ENCODE assay signal across 30 cellular contexts in the genomic region with DNA sequence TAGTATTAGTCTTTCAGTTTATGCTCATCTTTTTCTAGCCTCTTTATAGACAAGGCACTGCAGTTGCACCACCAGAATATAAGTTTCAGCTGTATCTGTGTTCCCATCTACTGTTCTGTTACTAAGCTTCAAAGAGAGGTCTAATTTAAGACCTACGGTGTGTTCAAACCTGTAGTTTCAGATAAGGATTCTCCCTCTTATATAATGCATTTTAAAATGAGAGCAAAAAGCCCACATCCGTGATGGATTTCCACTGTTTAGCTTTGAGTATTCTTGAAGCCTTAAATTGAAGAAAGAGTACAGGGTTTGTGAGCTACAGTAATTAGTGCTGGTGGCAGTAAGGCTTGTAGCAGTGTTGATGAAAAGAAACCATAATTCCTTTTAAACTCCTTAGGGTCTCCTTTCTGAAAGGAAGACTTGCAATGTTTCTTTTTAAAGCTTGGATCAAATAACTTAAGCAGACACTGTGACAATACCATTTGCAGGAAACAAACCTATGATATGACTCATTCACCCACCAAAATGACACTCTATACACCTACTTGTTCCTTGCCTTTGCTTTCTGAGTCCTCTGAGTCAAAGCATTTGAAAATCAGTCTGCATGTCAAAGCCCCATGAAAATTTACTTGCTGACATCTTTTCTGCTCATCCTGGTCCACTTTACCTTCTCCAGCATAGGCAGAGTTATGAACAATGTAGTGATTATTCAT.
DNase-seq lines count a peak whose midpoint lies in the region; FAIRE-seq and TF ChIP-seq lines count a peak whose summit lies in the region.
"Had no signal": no experiment of that assay in that cellular context is flagged by ENCODE, and none has a peak within 500 bp of the region (broad histone marks: within the 10 kb centered on the region; RNA-seq: fewer than 3 reads in every experiment).

No MANE protein-coding gene starts in this region.

- H3K27me3 ChIP-seq in astrocyte (ENCODE audit: insufficient read depth, low read length), result no peaks in the 10 kb centered on the region
- no peaks in the 10 kb centered on the region for H3K27me3 ChIP-seq in stomach
- H3K27me3 ChIP-seq: BLaER1 treated with 17β-estradiol and CSF1 and Interleukin-3, amounts not matched to agents 10 nM and 100 nM; SJSA1 had no signal

- H3K4me1 ChIP-seq in astrocyte (ENCODE audit: insufficient read depth, low read length) (no peaks in the 10 kb centered on the region), stomach (no peaks in the 10 kb centered on the region)
- H3K4me1 ChIP-seq: A549, SJSA1 had no signal

- H3K9me3 Mint-ChIP-seq in astrocyte (ENCODE audit: unreplicated experiment), result no peaks in the 10 kb centered on the region
- no peaks in the 10 kb centered on the region for H3K9me3 Mint-ChIP-seq in mesothelial cell of epicardium

- no peak overlapping the region for H3K9ac ChIP-seq in astrocyte (ENCODE audit: low read length)
- H3K9ac ChIP-seq: BLaER1 treated with 17β-estradiol and CSF1 and Interleukin-3, amounts not matched to agents 10 nM and 100 nM had no signal

- 42 to 63% (median 55%) methylated on average over 2 of the region's 2 CpGs for WGBS in stomach, 5 donors

- no peak for FAIRE-seq in astrocyte (lab: Jason Lieb, UNC)
- FAIRE-seq: A549, GM12892, GM19239, H54, HepG2, K562 had no signal

- no peak for TF ChIP-seq CTCF in astrocyte (IDR thresholded peaks at IDR 0.05; ENCODE audit: insufficient read depth, low read depth, low read length)
- TF ChIP-seq CTCF in stomach (IDR thresholded peaks at IDR 0.05), result no peak
- TF ChIP-seq CTCF in mesothelial cell of epicardium (IDR thresholded peaks at IDR 0.05; ENCODE audit: unreplicated experiment), result no peak

- H3K4me3 Mint-ChIP-seq in astrocyte (ENCODE audit: unreplicated experiment), result no peak overlapping the region
- no peak overlapping the region for H3K4me3 Mint-ChIP-seq in mesothelial cell of epicardium
- H3K4me3 Mint-ChIP-seq: CD4-positive, alpha-beta memory T cell had no signal

- H3K79me2 ChIP-seq in astrocyte (ENCODE audit: insufficient read depth, low read length), result no peaks in the 10 kb centered on the region

- no peak overlapping the region for H3K4me3 ChIP-seq in Jurkat, Clone E6-1 (ENCODE audit: low read length)
- no peak overlapping the region for H3K4me3 ChIP-seq in astrocyte (ENCODE audit: insufficient read depth, low read depth, low read length)
- no peak overlapping the region for H3K4me3 ChIP-seq in stomach
- H3K4me3 ChIP-seq: A549; BLaER1 treated with 17β-estradiol and CSF1 and Interleukin-3, amounts not matched to agents 10 nM and 100 nM; K562; SJSA1 had no signal

- no peak overlapping the region for H2AFZ ChIP-seq in astrocyte (ENCODE audit: low read depth, low read length)

- no peaks in the 10 kb centered on the region for H4K20me1 ChIP-seq in astrocyte (ENCODE audit: insufficient read depth, low read length)
- H4K20me1 ChIP-seq: BLaER1 treated with 17β-estradiol and CSF1 and Interleukin-3, amounts not matched to agents 10 nM and 100 nM had no signal

- H3K36me3 ChIP-seq in astrocyte (ENCODE audit: insufficient read depth, low read length) (no peaks in the 10 kb centered on the region), stomach (no peaks in the 10 kb centered on the region)
- H3K36me3 ChIP-seq: BLaER1 treated with 17β-estradiol and CSF1 and Interleukin-3, amounts not matched to agents 10 nM and 100 nM; SJSA1 had no signal

- H3K36me3 Mint-ChIP-seq in astrocyte (ENCODE audit: low read depth, unreplicated experiment), result no peaks in the 10 kb centered on the region
- no peaks in the 10 kb centered on the region for H3K36me3 Mint-ChIP-seq in mesothelial cell of epicardium
- H3K36me3 Mint-ChIP-seq: CD4-positive, alpha-beta memory T cell had no signal

- peak overlapping the region; percentile 48 for H3K27ac Mint-ChIP-seq in astrocyte (ENCODE audit: unreplicated experiment)
- H3K27ac Mint-ChIP-seq in mesothelial cell of epicardium, result no peak overlapping the region
- H3K27ac Mint-ChIP-seq: CD4-positive, alpha-beta memory T cell had no signal

- H3K27ac ChIP-seq in astrocyte (ENCODE audit: low read depth, low read length) (no peak overlapping the region), temporal lobe (ENCODE audit: low read depth, low read length) (peak overlapping the region; percentile 5), stomach (no peak overlapping the region)
- H3K27ac ChIP-seq: A549; BLaER1 treated with 17β-estradiol and CSF1 and Interleukin-3, amounts not matched to agents 10 nM and 100 nM; SJSA1 had no signal

- H3K27me3 Mint-ChIP-seq in astrocyte (ENCODE audit: low read depth, unreplicated experiment), result no peaks in the 10 kb centered on the region
- peaks cover 55% of the 10 kb centered on the region for H3K27me3 Mint-ChIP-seq in mesothelial cell of epicardium (ENCODE audit: low read depth)
- H3K27me3 Mint-ChIP-seq: CD4-positive, alpha-beta memory T cell had no signal

- no peak overlapping the region for H3K4me2 ChIP-seq in astrocyte (ENCODE audit: low read length)
- H3K4me2 ChIP-seq: A549; BLaER1 treated with 17β-estradiol and CSF1 and Interleukin-3, amounts not matched to agents 10 nM and 100 nM had no signal

- DNase-seq in Jurkat, Clone E6-1 (ENCODE audit: low read depth, low spot score), result peak; percentile 97
- DNase-seq in astrocyte (ENCODE audit: low read depth) (no peak), kidney tubule cell (ENCODE audit: low spot score) (peak; percentile 58), stomach (no peak), mesothelial cell of epicardium (ENCODE audit: low spot score in 2 of 2, unreplicated experiment in 2 of 2) (no peak), erythroblast (lab: John Stamatoyannopoulos, UW) (no peak)
- DNase-seq: AML-193; CD4-positive, alpha-beta memory T cell; COR-L47; DMS79 treated with DMSO at 0.1 percent for 48 hours; Kasumi-1; MV-4-11; NCI-H1105; NCI-H1436 treated with DMSO at 0.1 percent for 48 hours; NCI-H187 treated with DMSO at 0.1 percent for 48 hours; NCI-H2107; NCI-H446 treated with DMSO at 0.1 percent for 48 hours; NCI-H526; NCI-H82; Right ventricle myocardium superior; RPMI8226 had no signal

- TF ChIP-seq POLR2A in stomach (IDR thresholded peaks at IDR 0.05) (no peak), erythroblast (IDR thresholded peaks at IDR 0.05; ENCODE audit: low read length) (no peak)

- peaks cover 7% of the 10 kb centered on the region for H3K4me1 Mint-ChIP-seq in astrocyte (ENCODE audit: low read depth, unreplicated experiment)
- H3K4me1 Mint-ChIP-seq in mesothelial cell of epicardium, result no peaks in the 10 kb centered on the region
- H3K4me1 Mint-ChIP-seq: CD4-positive, alpha-beta memory T cell had no signal

- H3K9me3 ChIP-seq in astrocyte (ENCODE audit: insufficient read depth, low read depth, low read length) (no peaks in the 10 kb centered on the region), stomach (no peaks in the 10 kb centered on the region)
- H3K9me3 ChIP-seq: A549; BLaER1 treated with 17β-estradiol and CSF1 and Interleukin-3, amounts not matched to agents 10 nM and 100 nM; SJSA1 had no signal

- TF ChIP-seq EP300 in stomach (IDR thresholded peaks at IDR 0.05), result no peak

- intact Hi-C loops in stomach (cut with DNase I; ENCODE audit: low total_unique reads), result no loop called here

Comparison
In these comparisons a context has a peak if more than half of its experiments do, and no peak if none do; other contexts are left out.
1. DNase-seq: peak in Jurkat, Clone E6-1 (single experiment) and kidney tubule cell (single experiment); none in astrocyte (single experiment), stomach (single experiment), mesothelial cell of epicardium (0 of 2) and erythroblast (0 of 2).